ENCODE assay signal across 7 cellular contexts in genomic region chr9:133957772-133958171, GRCh38. TPM values are rescaled to one million over a fixed set of nuclear protein-coding genes. Genes with fewer than 3 reads are reported as not detected.
A peak's percentile ranks its signal among the peaks of the same experiment; 100 is the strongest.
DNase-seq lines count a peak whose midpoint lies in the region; ATAC-seq, FAIRE-seq and TF ChIP-seq lines count a peak whose summit lies in the region.
"Not testable (repeated sequence)": the region's sequence is repeated elsewhere in the genome, so short reads cannot be mapped to it uniquely, and the experiment has no call there.

No MANE protein-coding gene starts in this region.

- not testable (repeated sequence) for H3K27me3 ChIP-seq in CD4-positive, alpha-beta T cell (ENCODE audit: control insufficient read depth, insufficient read depth, low read length); HUES6 (ENCODE audit: control insufficient read depth, insufficient read depth, low read length); SU-DHL-6 (ENCODE audit: low read length); astrocyte (ENCODE audit: insufficient read depth, low read length); keratinocyte (ENCODE audit: control insufficient read depth, extremely low read depth, insufficient read depth, low read length)
- peaks cover 0 to 17% (median 0%) of the 10 kb centered on the region in 7 donors for H3K27me3 ChIP-seq in spleen (replicated peaks in 1 of 7)

- not testable (repeated sequence) for TF ChIP-seq POLR2A in spleen (IDR thresholded peaks at IDR 0.05)

- intact Hi-C loops in CD4-positive, alpha-beta T cell (cut with DNase I, micrococcal nuclease); spleen (cut with DNase I; ENCODE audit: low total_unique reads): not testable (repeated sequence)

- FAIRE-seq in astrocyte (lab: Jason Lieb, UNC); keratinocyte (lab: Jason Lieb, UNC): not testable (repeated sequence)

- not testable (repeated sequence) for H3K36me3 ChIP-seq in HUES6 (ENCODE audit: control insufficient read depth, insufficient read depth, low read length); SU-DHL-6 (ENCODE audit: low read length); astrocyte (ENCODE audit: insufficient read depth, low read length); keratinocyte (ENCODE audit: control insufficient read depth in 2 of 2, extremely low read depth in 1 of 2, insufficient read depth in 2 of 2, low read length in 2 of 2); spleen

- H3K4me1 ChIP-seq in HUES6 (ENCODE audit: control insufficient read depth, insufficient read depth, low read length), result peaks cover 68% of the 10 kb centered on the region
- H3K4me1 ChIP-seq in astrocyte (ENCODE audit: insufficient read depth, low read length), result peaks cover 25% of the 10 kb centered on the region
- H3K4me1 ChIP-seq in keratinocyte (ENCODE audit: control insufficient read depth, extremely low read depth, insufficient read depth, low read length), result peaks cover 41% of the 10 kb centered on the region
- peaks cover 67 to 89% (median 77%) of the 10 kb centered on the region in 6 donors for H3K4me1 ChIP-seq in spleen

- peaks cover 27% of the 10 kb centered on the region for H3K4me1 Mint-ChIP-seq in CD4-positive, alpha-beta T cell (ENCODE audit: low read depth)
- peaks cover 37% of the 10 kb centered on the region for H3K4me1 Mint-ChIP-seq in astrocyte (ENCODE audit: low read depth, unreplicated experiment)
- peaks cover 72% of the 10 kb centered on the region for H3K4me1 Mint-ChIP-seq in nephron progenitor cell

- POLR2A ChIA-PET in CD4-positive, alpha-beta T cell (lab: Charles Lee), result not testable (repeated sequence)

- peak overlapping the region; percentile 20; the same call in 1 of the 2 replicates for H3K4me3 ChIP-seq in HUES6 (ENCODE audit: low read depth, low read length)
- H3K4me3 ChIP-seq in SU-DHL-6 (ENCODE audit: insufficient read depth, low read length, poor library complexity, severe bottlenecking); astrocyte (ENCODE audit: insufficient read depth, low read depth, low read length); keratinocyte (ENCODE audit: control insufficient read depth in 2 of 3, extremely low read depth in 1 of 3, insufficient read depth in 2 of 3, low read depth in 1 of 3, low read length in 3 of 3): not testable (repeated sequence)
- peak overlapping the region in 1 of 8 donors; percentile 58 for H3K4me3 ChIP-seq in spleen

- H3K4me2 ChIP-seq in SU-DHL-6 (ENCODE audit: low read depth, low read length, poor library complexity, severe bottlenecking) (peak overlapping the region; percentile 89), astrocyte (ENCODE audit: low read length) (peak overlapping the region; percentile 7)
- not testable (repeated sequence) for H3K4me2 ChIP-seq in keratinocyte (ENCODE audit: control insufficient read depth, extremely low read depth, insufficient read depth, low read depth, low read length)

- not testable (repeated sequence) for DNase-seq in CD4-positive, alpha-beta T cell; astrocyte (ENCODE audit: low read depth); keratinocyte (ENCODE audit: low read depth, low spot score); nephron progenitor cell; spleen

- H3K4me3 Mint-ChIP-seq in CD4-positive, alpha-beta T cell; astrocyte (ENCODE audit: unreplicated experiment): not testable (repeated sequence)
- peak overlapping the region; percentile 27 for H3K4me3 Mint-ChIP-seq in nephron progenitor cell

- H3K9me3 Mint-ChIP-seq in CD4-positive, alpha-beta T cell; astrocyte (ENCODE audit: unreplicated experiment); nephron progenitor cell: not testable (repeated sequence)

- H3K27ac ChIP-seq in CD4-positive, alpha-beta T cell (ENCODE audit: low read depth, low read length); astrocyte (ENCODE audit: low read depth, low read length): not testable (repeated sequence)
- H3K27ac ChIP-seq in HUES6 (ENCODE audit: low read depth, low read length) (peak overlapping the region; percentile 96; the same call in 1 of the 2 replicates), SU-DHL-6 (ENCODE audit: low read depth, low read length) (peak overlapping the region; percentile 99), keratinocyte (ENCODE audit: control insufficient read depth, insufficient read depth, low read length) (peak overlapping the region; percentile 36), spleen (peak overlapping the region in 7 of 8 donors; percentile 36 to 87 (median 78))

- H3K9me2 ChIP-seq in SU-DHL-6 (replicated peaks; ENCODE audit: insufficient read depth, low read length), result not testable (repeated sequence)

- H3K27ac Mint-ChIP-seq in CD4-positive, alpha-beta T cell, result peak overlapping the region; percentile 73
- not testable (repeated sequence) for H3K27ac Mint-ChIP-seq in astrocyte (ENCODE audit: unreplicated experiment); nephron progenitor cell

- not testable (repeated sequence) for H4K20me1 ChIP-seq in SU-DHL-6 (ENCODE audit: low read depth, low read length)
- peaks cover 88% of the 10 kb centered on the region for H4K20me1 ChIP-seq in astrocyte (ENCODE audit: insufficient read depth, low read length)
- H4K20me1 ChIP-seq in keratinocyte (ENCODE audit: control insufficient read depth, extremely low read depth, insufficient read depth, low read length), result peaks cover 27% of the 10 kb centered on the region

- not testable (repeated sequence) for H3K27me3 Mint-ChIP-seq in CD4-positive, alpha-beta T cell; astrocyte (ENCODE audit: low read depth, unreplicated experiment); nephron progenitor cell (ENCODE audit: low read depth, poor library complexity)

- WGBS in spleen, 5 donors, result 44 to 47% methylated on average over 2 of the region's 7 CpGs; no CpG with 5 or more reads in 3 of the 5 donors

- H3K79me2 ChIP-seq in SU-DHL-6 (ENCODE audit: insufficient read depth, low read length) (peaks cover 55% of the 10 kb centered on the region), astrocyte (ENCODE audit: insufficient read depth, low read length) (peaks cover 86% of the 10 kb centered on the region), keratinocyte (ENCODE audit: control insufficient read depth, insufficient read depth, low read length) (peaks cover 77% of the 10 kb centered on the region)

- CTCF ChIA-PET in CD4-positive, alpha-beta T cell (lab: Charles Lee), result interaction anchor here (0.6 kb wide), 1 partner anchor 1206 kb away, joined by 3 read pairs; no protein-coding TSS in a partner anchor

- not testable (repeated sequence) for H3K9me1 ChIP-seq in keratinocyte (ENCODE audit: control insufficient read depth, extremely low read depth, insufficient read depth, low read length)

- H3K9ac ChIP-seq in HUES6 (ENCODE audit: low read length) (peak overlapping the region; percentile 66), SU-DHL-6 (ENCODE audit: low read length) (peak overlapping the region; percentile 69), keratinocyte (ENCODE audit: control insufficient read depth, extremely low read depth, insufficient read depth, low read length) (peak overlapping the region; percentile 18)
- H3K9ac ChIP-seq in astrocyte (ENCODE audit: low read length), result not testable (repeated sequence)

- peaks cover 55% of the 10 kb centered on the region for H3F3A ChIP-seq in SU-DHL-6 (ENCODE audit: insufficient read depth)

- TF ChIP-seq CTCF in CD4-positive, alpha-beta T cell (IDR thresholded peaks at IDR 0.05); SU-DHL-6 (IDR thresholded peaks at IDR 0.05; ENCODE audit: insufficient read depth, low read length, poor library complexity, severe bottlenecking); astrocyte (IDR thresholded peaks at IDR 0.05; ENCODE audit: insufficient read depth, low read depth, low read length); keratinocyte (optimal IDR thresholded peaks at IDR 0.05 in 1 of 3, IDR thresholded peaks at IDR 0.05 in 1 of 3, conservative IDR thresholded peaks at IDR 0.05 in 1 of 3; ENCODE audit: extremely low read depth in 1 of 3, insufficient read depth in 2 of 3, low read length in 3 of 3); nephron progenitor cell (IDR thresholded peaks at IDR 0.05); spleen (IDR thresholded peaks at IDR 0.05 in 8 of 11, conservative IDR thresholded peaks at IDR 0.05 in 3 of 11): not testable (repeated sequence)

- H2AFZ ChIP-seq in SU-DHL-6 (ENCODE audit: low read depth, low read length, severe bottlenecking); astrocyte (ENCODE audit: low read depth, low read length); keratinocyte (ENCODE audit: control insufficient read depth, low read length): not testable (repeated sequence)

- not testable (repeated sequence) for ATAC-seq in CD4-positive, alpha-beta T cell (ENCODE audit: poor library complexity)

- dilution Hi-C loops in keratinocyte (cut with MboI; ENCODE audit: extremely low pct_ligation_motif_present, low sequenced_read_pairs), result not testable (repeated sequence)

- not testable (repeated sequence) for H3K9me3 ChIP-seq in CD4-positive, alpha-beta T cell (ENCODE audit: control insufficient read depth, low read length); HUES6 (ENCODE audit: control insufficient read depth, insufficient read depth, low read depth, low read length); SU-DHL-6 (ENCODE audit: insufficient read depth, low read length); astrocyte (ENCODE audit: insufficient read depth, low read depth, low read length); keratinocyte (ENCODE audit: control insufficient read depth, low read depth, low read length); spleen

- H3K36me3 Mint-ChIP-seq in CD4-positive, alpha-beta T cell (ENCODE audit: low read depth); astrocyte (ENCODE audit: low read depth, unreplicated experiment); nephron progenitor cell (ENCODE audit: low read depth): not testable (repeated sequence)

RNA-seq across cellular contexts. Expression of gene VAV2, which starts 34.4 kb away (rescaled TPM):
- total RNA-seq in CD4-positive, alpha-beta T cell, result 1 to 10 TPM; 1.6 to 1.7 TPM
- total RNA-seq in astrocyte (36.5 and 41.6 TPM in 2 replicates), spleen (10 to 100 TPM; 17.9 to 39.2 (median 31.3) TPM)
- polyA plus RNA-seq in keratinocyte (16.4 to 32.1 TPM (median 18.2 TPM) in 3 replicates), spleen (10 to 100 TPM; 14.2 to 25.0 (median 15.0) TPM)
- polyA plus RNA-seq in keratinocyte (2011; ENCODE audit: low read depth), result 5.5 TPM
- polyA plus RNA-seq in keratinocyte (2011; cell fraction: cytosol; rRNA removed), result 15.8 and 23.4 TPM in 2 replicates
- 34.4 and 38.2 TPM in 2 replicates for polyA plus RNA-seq in keratinocyte (2011; cell fraction: nucleus; rRNA removed)
- polyA plus RNA-seq in keratinocyte (2012; ENCODE audit: low replicate concordance), result 8.7 and 37.0 TPM in 2 replicates
- 28.5 to 58.4 TPM (median 37.2 TPM) in 3 replicates for polyA minus RNA-seq in keratinocyte
- polyA minus RNA-seq in keratinocyte (2011; cell fraction: cytosol; rRNA and poly(A)+ RNA removed), result 39.5 TPM
- polyA minus RNA-seq in keratinocyte (2011; cell fraction: nucleus; rRNA and poly(A)+ RNA removed), result 25.2 and 36.2 TPM in 2 replicates

Comparison
In these comparisons a context has a peak if more than half of its experiments do, and no peak if none do; other contexts are left out.
1. RNA of gene VAV2, which starts 34.4 kb away (total RNA-seq): 36.5 to 41.6 TPM in astrocyte and 17.9 to 39.2 TPM in spleen; 1.6 to 1.7 TPM in CD4-positive, alpha-beta T cell; every median in the first group is over 4 times any median in the second.